Comparison of ENCODE assay signal across 10 cellular contexts in genomic region chr5:176855598-176855997, GRCh38. TPM values are rescaled to one million over a fixed set of nuclear protein-coding genes. Genes with fewer than 3 reads are reported as not detected.
"Had no signal": no experiment of that assay in that cellular context is flagged by ENCODE, and none has a peak within 500 bp of the region (broad histone marks: within the 10 kb centered on the region; RNA-seq: fewer than 3 reads in every experiment).

No MANE protein-coding gene starts in this region.

- ATAC-seq: GM23338, HCT116 had no signal

- DNase-seq: GM23248, GOT3, H7, H9, HCEC 1CT, HFFc6 had no signal

- H3K36me3 ChIP-seq: HAP-1 had no signal

- H3K9ac ChIP-seq: GM23248 had no signal

- H3K9me3 ChIP-seq: HAP-1 had no signal

- FAIRE-seq: H54 had no signal

- H3K4me3 ChIP-seq: GM23248, GM23338, HAP-1 had no signal

- H3K4me1 ChIP-seq: HAP-1 had no signal

- H2AFZ ChIP-seq: GM23248, GM23338 had no signal

- H3K27ac ChIP-seq: GM23248 had no signal

- H3K4me2 ChIP-seq: GM23338 had no signal

RNA-seq across cellular contexts. Expression of gene HK3, which starts 43.5 kb away (rescaled TPM):
- total RNA-seq: GM23248, GM23338, H7, H9, HFFc6 had no signal
- polyA plus RNA-seq: GM23248, GM23338 had no signal

RNA-seq across cellular contexts. Expression of gene UNC5A, which starts 45.2 kb away (rescaled TPM):
- total RNA-seq: GM23248, HFFc6 had no signal
- polyA plus RNA-seq: GM23248 had no signal
